1 cellular context compared by ENCODE assay signal in the genomic region with DNA sequence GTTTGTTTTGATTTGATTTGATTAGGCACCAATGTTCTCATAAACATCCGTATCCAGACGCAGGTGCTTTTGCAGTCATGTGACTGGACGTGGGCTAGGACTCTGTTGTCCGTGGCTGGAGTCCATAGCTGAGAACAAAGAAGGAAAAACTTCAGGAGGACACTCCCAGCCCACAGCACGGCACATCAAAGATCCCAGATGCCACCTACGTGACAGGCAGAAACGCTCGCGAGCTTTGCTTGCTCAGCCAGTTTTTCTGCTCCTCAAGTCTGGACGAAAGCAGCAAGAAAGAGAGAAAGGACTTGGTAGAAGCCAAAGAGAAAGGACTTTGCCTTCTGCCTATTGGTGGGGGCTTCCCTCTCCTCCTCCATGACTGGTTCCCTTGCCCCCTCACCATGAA.
A peak's percentile ranks its signal among the peaks of the same experiment; 100 is the strongest.
TF ChIP-seq lines count a peak whose summit lies in the region.

No MANE protein-coding gene starts in this region.

TF ChIP-seq in HCT116, 20 proteins besides CTCF, POLR2A, EP300 and RAD21 (continued from another document):
- peak; percentile 76 for TF ChIP-seq TCF7L2 (IDR thresholded peaks at IDR 0.05; ENCODE audit: borderline replicate concordance, extremely low read depth, insufficient read depth, insufficient read length)
- TF ChIP-seq, protein P1, sequence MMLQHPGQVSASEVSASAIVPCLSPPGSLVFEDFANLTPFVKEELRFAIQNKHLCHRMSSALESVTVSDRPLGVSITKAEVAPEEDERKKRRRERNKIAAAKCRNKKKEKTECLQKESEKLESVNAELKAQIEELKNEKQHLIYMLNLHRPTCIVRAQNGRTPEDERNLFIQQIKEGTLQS (IDR thresholded peaks at IDR 0.05): no peak
